In the genomic region with DNA sequence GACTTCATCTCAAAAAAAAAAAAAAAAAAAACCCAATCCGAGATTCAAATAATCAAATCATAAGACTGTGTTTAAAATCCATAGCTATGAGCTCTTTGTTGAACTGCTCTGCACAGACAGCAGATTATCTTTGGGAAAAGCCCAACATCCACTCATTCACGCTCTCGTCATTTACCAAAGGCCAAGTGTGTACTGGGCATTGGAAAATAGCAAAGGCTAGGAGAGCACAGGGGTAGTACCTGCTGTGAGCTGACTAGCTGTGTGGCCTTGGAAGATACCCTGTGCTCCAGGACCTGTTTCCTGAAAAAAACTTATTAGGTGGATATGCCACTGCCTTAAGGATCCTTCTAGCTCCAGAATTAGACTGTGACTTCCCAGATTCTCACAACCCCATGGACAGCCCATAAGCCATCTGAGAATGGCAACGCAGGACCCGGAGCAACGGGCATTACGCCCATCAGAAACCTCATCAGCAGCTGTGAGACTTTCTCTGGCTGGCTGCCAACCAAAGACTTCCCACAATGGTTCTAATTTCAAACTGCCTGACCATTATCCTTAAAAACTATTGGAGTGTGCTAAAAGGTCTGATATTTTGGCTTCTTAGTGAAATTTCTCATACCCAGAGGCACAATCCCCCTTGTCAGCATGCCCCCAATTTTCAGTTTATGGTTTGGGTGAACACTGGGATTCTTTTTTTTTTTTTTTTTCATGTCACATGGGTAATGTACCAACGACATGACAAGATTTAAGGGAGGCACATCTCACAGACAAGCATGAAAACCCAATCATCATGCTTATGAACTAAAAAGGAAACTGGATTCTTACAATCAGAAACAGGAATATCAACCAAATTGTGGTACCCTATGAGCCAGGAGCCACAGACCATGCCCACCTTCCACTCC, we compare ENCODE assay signal across 8 cellular contexts. TPM values are rescaled to one million over a fixed set of nuclear protein-coding genes. Genes with fewer than 3 reads are reported as not detected.
DNase-seq lines count a peak whose midpoint lies in the region; ATAC-seq lines count a peak whose summit lies in the region.

No MANE protein-coding gene starts in this region.

- H3K27ac Mint-ChIP-seq in naive thymus-derived CD8-positive, alpha-beta T cell = peak overlapping the region; percentile 68 to 94 (median 86)

- ATAC-seq in naive thymus-derived CD8-positive, alpha-beta T cell = peak; percentile 9 to 30

- peaks cover 19 to 51% (median 43%) of the 10 kb centered on the region in 3 donors for H3K36me3 Mint-ChIP-seq in naive thymus-derived CD8-positive, alpha-beta T cell

- no peaks in the 10 kb centered on the region for H3K27me3 Mint-ChIP-seq in naive thymus-derived CD8-positive, alpha-beta T cell

- in situ Hi-C loops in ACHN (cut with HindIII; ENCODE audit: low pct_ligation_motif_present, low pct_unique_long_range_greater_than_20kb, low sequenced_read_pairs) = no loop called here

- peaks cover 39 to 82% (median 75%) of the 10 kb centered on the region in 4 donors for H3K4me1 Mint-ChIP-seq in naive thymus-derived CD8-positive, alpha-beta T cell

- peak overlapping the region; percentile 23 to 85 (median 64) for H3K4me3 Mint-ChIP-seq in naive thymus-derived CD8-positive, alpha-beta T cell

- POLR2A ChIA-PET in naive thymus-derived CD8-positive, alpha-beta T cell (lab: Charles Lee) = interaction anchor here (0.6 to 3.0 kb wide), 17 partner anchors 8 to 143 kb away, joined by 3 to 23 read pairs (median 5); a partner anchor contains a TSS

- DNase-seq in Daoy (ENCODE audit: low read depth) (peak; percentile 60), NCI-H526 (lab: John Stamatoyannopoulos, UW) (peak; percentile 11 to 57), dermis blood vessel endothelial cell (peak; percentile 73), ACHN (no peak), dedifferentiated amniotic fluid mesenchymal stem cell (ENCODE audit: extremely low spot score) (no peak), islet precursor cell (no peak), SIG-M5 treated with dmso at 0.1 percent for 504 hours (lab: John Stamatoyannopoulos, UW; ENCODE audit: unreplicated experiment) (no peak)
- DNase-seq in naive thymus-derived CD8-positive, alpha-beta T cell = peak in 1 of 10 donors; percentile 26

- peaks cover 0 to 24% (median 8%) of the 10 kb centered on the region in 9 donors for H3K9me3 Mint-ChIP-seq in naive thymus-derived CD8-positive, alpha-beta T cell

RNA-seq across cellular contexts. Expression of a gene that starts 16.8 kb away (rescaled TPM):
- total RNA-seq in Daoy (2014; rRNA removed; shearing (Covaris generic)) = 3.9 and 5.7 TPM in 2 replicates
- total RNA-seq in dermis blood vessel endothelial cell = 14.8 and 16.2 TPM in 2 replicates
- total RNA-seq in naive thymus-derived CD8-positive, alpha-beta T cell = 100 to 1,000 TPM; 182 to 186 TPM
- 10 to 100 TPM; 21.8 to 30.6 (median 24.1) TPM for polyA plus RNA-seq in naive thymus-derived CD8-positive, alpha-beta T cell

Comparison
In these comparisons a context has a peak if more than half of its experiments do, and no peak if none do; other contexts are left out.
1. DNase-seq: peak in Daoy (single experiment), NCI-H526 (2 of 2) and dermis blood vessel endothelial cell (single experiment); none in ACHN (single experiment), dedifferentiated amniotic fluid mesenchymal stem cell (single experiment), islet precursor cell (single experiment) and SIG-M5 treated with dmso at 0.1 percent for 504 hours (single experiment).
2. RNA of a gene that starts 16.8 kb away (total RNA-seq): 182 to 186 TPM in naive thymus-derived CD8-positive, alpha-beta T cell; 14.8 to 16.2 TPM in dermis blood vessel endothelial cell and 3.9 to 5.7 TPM in Daoy; every median in the first group is over 10 times any median in the second.